In genomic region chr12:12891646-12892355, GRCh38 we compare ENCODE assay signal across 8 cellular contexts.
DNase-seq lines count a peak whose midpoint lies in the region; ATAC-seq and TF ChIP-seq lines count a peak whose summit lies in the region.

No MANE protein-coding gene starts in this region.

- no peak for ATAC-seq in HG03095 (IDR thresholded peaks at IDR 0.05; ENCODE audit: unreplicated experiment)
- ATAC-seq in GM18868 (IDR thresholded peaks at IDR 0.05; ENCODE audit: unreplicated experiment) = no peak
- ATAC-seq in HG03457 (IDR thresholded peaks at IDR 0.05; ENCODE audit: unreplicated experiment) = no peak

- peak; percentile 51 for DNase-seq in DMS53 (lab: John Stamatoyannopoulos, UW)
- DNase-seq in foreskin fibroblast = peak in 1 of 2 donors; percentile 40
- no peak for DNase-seq in retinal pigment epithelial cell (ENCODE audit: low read depth)
- DNase-seq in globus pallidus (ENCODE audit: low spot score) = no peak

- H3K4me3 ChIP-seq in foreskin fibroblast (ENCODE audit: low read depth in 1 of 2, low read length in 2 of 2) (peak overlapping the region; percentile 64 to 67), retinal pigment epithelial cell (ENCODE audit: low read length) (peak overlapping the region; percentile 70)

- peak overlapping the region; percentile 58; the same call in 1 of the 2 replicates for H3K27ac ChIP-seq in VCaP

- TF ChIP-seq CTCF in VCaP (conservative IDR thresholded peaks at IDR 0.05) = no peak
- TF ChIP-seq CTCF in foreskin fibroblast (IDR thresholded peaks at IDR 0.05; ENCODE audit: low read depth, low read length) = no peak
- TF ChIP-seq CTCF in retinal pigment epithelial cell (conservative IDR thresholded peaks at IDR 0.05; ENCODE audit: low read depth, low read length) = no peak
